Comparison of ENCODE assay signal across 8 cellular contexts in genomic region chr6:25279748-25280616, GRCh38. TPM values are rescaled to one million over a fixed set of nuclear protein-coding genes. Genes with fewer than 3 reads are reported as not detected.
DNase-seq lines count a peak whose midpoint lies in the region; ATAC-seq, FAIRE-seq and TF ChIP-seq lines count a peak whose summit lies in the region.

No MANE protein-coding gene starts in this region.

- peak overlapping the region; percentile 96 for H2AFZ ChIP-seq in endothelial cell of umbilical vein (ENCODE audit: low read depth, low read length)

- CTCF ChIA-PET in GM10248 (lab: Yijun Ruan, JAX), result interaction anchor here (0.6 to 4.9 kb wide), 25 partner anchors 12 to 325 kb away, joined by 3 to 106 read pairs (median 4); no protein-coding TSS in a partner anchor
- CTCF ChIA-PET in endothelial cell of umbilical vein (lab: Charles Lee), result interaction anchor here (0.7 to 6.4 kb wide), 14 partner anchors 8 to 438 kb away, joined by 3 to 161 read pairs (median 10); no protein-coding TSS in a partner anchor
- CTCF ChIA-PET in naive thymus-derived CD4-positive, alpha-beta T cell (lab: Charles Lee), result interaction anchor here (0.6 to 3.3 kb wide), 18 partner anchors 8 to 277 kb away, joined by 3 to 77 read pairs (median 5); no protein-coding TSS in a partner anchor

- peaks cover 19 to 64% (median 41%) of the 10 kb centered on the region in 7 donors for H3K4me1 Mint-ChIP-seq in naive thymus-derived CD4-positive, alpha-beta T cell

- no peaks in the 10 kb centered on the region for H4K20me1 ChIP-seq in endothelial cell of umbilical vein (replicated peaks; ENCODE audit: control insufficient read depth, extremely low read depth, insufficient read depth, low read length)

- peaks cover 0 to 3% (median 0%) of the 10 kb centered on the region in 5 donors for H3K36me3 Mint-ChIP-seq in naive thymus-derived CD4-positive, alpha-beta T cell

- H3K4me1 ChIP-seq in endothelial cell of umbilical vein (ENCODE audit: control insufficient read depth, extremely low read depth, insufficient read depth, low read length), result peaks cover 10% of the 10 kb centered on the region
- peaks cover 14 to 15% of the 10 kb centered on the region in 2 donors for H3K4me1 ChIP-seq in naive thymus-derived CD4-positive, alpha-beta T cell (ENCODE audit: control insufficient read depth in 2 of 2, insufficient read depth in 2 of 2, low read length in 2 of 2)
- H3K4me1 ChIP-seq in vagina, result peaks cover 17% of the 10 kb centered on the region

- peak overlapping the region; percentile 24 to 93 (median 90) for H3K27ac Mint-ChIP-seq in naive thymus-derived CD4-positive, alpha-beta T cell

- H3K27me3 Mint-ChIP-seq in naive thymus-derived CD4-positive, alpha-beta T cell, result peaks cover 0 to 15% (median 0%) of the 10 kb centered on the region in 5 donors

- TF ChIP-seq CTCF in GM10248 (IDR thresholded peaks at IDR 0.05; ENCODE audit: control extremely low read depth, extremely low read depth, low read depth, missing control alignments) (no peak), HL-60 (IDR thresholded peaks at IDR 0.05; ENCODE audit: insufficient read depth, low read length) (no peak), endothelial cell of umbilical vein (IDR thresholded peaks at IDR 0.05; ENCODE audit: extremely low read depth in 1 of 2, insufficient read depth in 1 of 2, low read depth in 1 of 2, low read length in 2 of 2) (no peak), vagina (IDR thresholded peaks at IDR 0.05) (no peak)

- no peaks in the 10 kb centered on the region for H3K9me3 Mint-ChIP-seq in naive thymus-derived CD4-positive, alpha-beta T cell

- H3K9me3 ChIP-seq in endothelial cell of umbilical vein (replicated peaks; ENCODE audit: control insufficient read depth, insufficient read depth, low read length) (no peaks in the 10 kb centered on the region), vagina (no peaks in the 10 kb centered on the region)
- H3K9me3 ChIP-seq in naive thymus-derived CD4-positive, alpha-beta T cell (ENCODE audit: control insufficient read depth in 2 of 3, low read length in 3 of 3), result no peaks in the 10 kb centered on the region

- DNase-seq in GM10248 (ENCODE audit: extremely low spot score) (peak; percentile 49), HL-60 (ENCODE audit: low read depth in 1 of 2, low spot score in 1 of 2) (no peak), endothelial cell of umbilical vein (ENCODE audit: low read depth, low spot score) (no peak), vagina (ENCODE audit: extremely low spot score in 2 of 2) (no peak), SKM-1 treated with dmso at 0.1 percent for 144 hours (lab: John Stamatoyannopoulos, UW; ENCODE audit: unreplicated experiment) (no peak)
- peak; percentile 10 for DNase-seq in activated CD4-positive, alpha-beta T cell treated with anti-CD3 and anti-CD28 coated beads, Interleukin-2, amount 50 U/mL, for 1 hour
- peak in 3 of 9 donors; percentile 8 to 34 (median 31) for DNase-seq in naive thymus-derived CD4-positive, alpha-beta T cell

- H3K27ac ChIP-seq in HL-60 (replicated peaks), result no peak overlapping the region
- H3K27ac ChIP-seq in endothelial cell of umbilical vein (ENCODE audit: insufficient read depth, low read depth, low read length), result no peak overlapping the region
- peak overlapping the region; percentile 77 for H3K27ac ChIP-seq in naive thymus-derived CD4-positive, alpha-beta T cell (ENCODE audit: low read depth, low read length)
- peak overlapping the region; percentile 73 for H3K27ac ChIP-seq in vagina

- intact Hi-C loops in endothelial cell of umbilical vein (cut with micrococcal nuclease), result loop anchor here (1.0 to 10.0 kb wide), 5 partner anchors 63 to 435 kb away; no protein-coding TSS in a partner anchor
- intact Hi-C loops in naive thymus-derived CD4-positive, alpha-beta T cell (cut with micrococcal nuclease), result loop anchor here (1.0 to 5.0 kb wide), 9 partner anchors 15 to 682 kb away; partner anchors contain the start of gene TRIM38 (in 1 of the 2)
- intact Hi-C loops in vagina (cut with DNase I), result loop anchor here (2.0 kb wide), 1 partner anchor 211 kb away; no protein-coding TSS in a partner anchor

- H3K4me3 Mint-ChIP-seq in naive thymus-derived CD4-positive, alpha-beta T cell, result peak overlapping the region; percentile 88 to 98 (median 93)

- H3K4me3 ChIP-seq in HL-60 (replicated peaks; ENCODE audit: insufficient read depth, low read length), result peak overlapping the region; percentile 62; the same call in 1 of the 2 replicates
- peak overlapping the region; percentile 74 to 90 (median 87) for H3K4me3 ChIP-seq in endothelial cell of umbilical vein (replicated peaks in 1 of 3; ENCODE audit: insufficient read depth in 1 of 3, low read depth in 1 of 3, low read length in 3 of 3)
- H3K4me3 ChIP-seq in naive thymus-derived CD4-positive, alpha-beta T cell (ENCODE audit: low read length), result peak overlapping the region; percentile 64
- H3K4me3 ChIP-seq in vagina, result peak overlapping the region; percentile 73 to 74

- H3K27me3 ChIP-seq in HL-60 (ENCODE audit: insufficient read depth, poor library complexity, severe bottlenecking), result peaks cover 17% of the 10 kb centered on the region
- no peaks in the 10 kb centered on the region for H3K27me3 ChIP-seq in endothelial cell of umbilical vein (ENCODE audit: control insufficient read depth in 2 of 2, insufficient read depth in 2 of 2, low read length in 2 of 2)
- H3K27me3 ChIP-seq in naive thymus-derived CD4-positive, alpha-beta T cell (ENCODE audit: control insufficient read depth in 2 of 2, insufficient read depth in 2 of 2, low read length in 2 of 2), result no peaks in the 10 kb centered on the region
- H3K27me3 ChIP-seq in vagina, result no peaks in the 10 kb centered on the region

- H3K4me2 ChIP-seq in endothelial cell of umbilical vein (ENCODE audit: insufficient read depth, low read length), result peak overlapping the region; percentile 72

- no peak for FAIRE-seq in endothelial cell of umbilical vein (lab: Jason Lieb, UNC)

- H3K36me3 ChIP-seq in endothelial cell of umbilical vein (ENCODE audit: control insufficient read depth in 2 of 2, extremely low read depth in 1 of 2, insufficient read depth in 2 of 2, low read length in 2 of 2) (no peaks in the 10 kb centered on the region), vagina (no peaks in the 10 kb centered on the region)
- H3K36me3 ChIP-seq in naive thymus-derived CD4-positive, alpha-beta T cell (ENCODE audit: control insufficient read depth in 2 of 3, insufficient read depth in 3 of 3, low read length in 3 of 3), result peaks cover 0 to 4% (median 0%) of the 10 kb centered on the region in 3 experiments

- H3K79me2 ChIP-seq in endothelial cell of umbilical vein (ENCODE audit: control insufficient read depth, insufficient read depth, low read length), result no peaks in the 10 kb centered on the region

- dilution Hi-C loops in endothelial cell of umbilical vein (cut with MboI; ENCODE audit: extremely low pct_ligation_motif_present, low sequenced_read_pairs), result no loop called here

- POLR2A ChIA-PET in GM10248 (lab: Yijun Ruan, JAX), result no interaction called here
- POLR2A ChIA-PET in endothelial cell of umbilical vein (lab: Charles Lee), result interaction anchor here (0.7 kb wide), 1 partner anchor 63 kb away, joined by 3 read pairs; no protein-coding TSS in a partner anchor
- POLR2A ChIA-PET in naive thymus-derived CD4-positive, alpha-beta T cell (lab: Charles Lee), result interaction anchor here (0.6 to 3.1 kb wide), 13 partner anchors 7 to 210 kb away, joined by 3 to 22 read pairs (median 3); no protein-coding TSS in a partner anchor

- TF ChIP-seq POLR2A in endothelial cell of umbilical vein (IDR thresholded peaks at IDR 0.05; ENCODE audit: low read depth, low read length), result no peak
- no peak for TF ChIP-seq POLR2A in vagina (IDR thresholded peaks at IDR 0.05)

- ATAC-seq in naive thymus-derived CD4-positive, alpha-beta T cell, result peak; percentile 5
- no peak for ATAC-seq in HG03571 (IDR thresholded peaks at IDR 0.05; ENCODE audit: unreplicated experiment)

- BruUV-seq in endothelial cell of umbilical vein (replicated peaks; lab: Mats Ljungman, UMichigan), result no TSS peak

- peak overlapping the region; percentile 78 for H3K9ac ChIP-seq in endothelial cell of umbilical vein (replicated peaks; ENCODE audit: extremely low read depth, insufficient read depth, low read length)

- no peaks in the 10 kb centered on the region for H3K9me1 ChIP-seq in endothelial cell of umbilical vein (replicated peaks; ENCODE audit: control insufficient read depth, extremely low read depth, insufficient read depth, low read length)

TF ChIP-seq in endothelial cell of umbilical vein, 7 proteins besides CTCF, POLR2A, EP300 and RAD21:
- TF ChIP-seq EZH2 (IDR thresholded peaks at IDR 0.05; ENCODE audit: borderline replicate concordance, low read depth, low read length, severe bottlenecking) (no peak), GATA2 (IDR thresholded peaks at IDR 0.05; ENCODE audit: insufficient read depth, insufficient read length, low read depth, low read length) (no peak), FOS (IDR thresholded peaks at IDR 0.05; ENCODE audit: borderline replicate concordance, insufficient read depth, low read length) (no peak), JUN (IDR thresholded peaks at IDR 0.05; ENCODE audit: borderline replicate concordance, insufficient read depth, insufficient read length, low read depth) (no peak), POLR2AphosphoS5 (IDR thresholded peaks at IDR 0.05; ENCODE audit: insufficient read depth, low read depth, low read length) (no peak), MYC (IDR thresholded peaks at IDR 0.05; ENCODE audit: low read depth, low read length) (no peak)
- TF ChIP-seq, protein P1, sequence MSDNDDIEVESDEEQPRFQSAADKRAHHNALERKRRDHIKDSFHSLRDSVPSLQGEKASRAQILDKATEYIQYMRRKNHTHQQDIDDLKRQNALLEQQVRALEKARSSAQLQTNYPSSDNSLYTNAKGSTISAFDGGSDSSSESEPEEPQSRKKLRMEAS (IDR thresholded peaks at IDR 0.05; ENCODE audit: insufficient read depth, insufficient read length), result no peak

RNA-seq across cellular contexts. Expression of gene CARMIL1, which starts 0.8 kb away (rescaled TPM):
- total RNA-seq in endothelial cell of umbilical vein, result 8.7 and 8.8 TPM in 2 replicates
- 1.3 and 1.6 TPM in 2 replicates for polyA plus RNA-seq in endothelial cell of umbilical vein
- 1.2 and 1.3 TPM in 2 replicates for polyA plus RNA-seq in endothelial cell of umbilical vein (2011; cell fraction: cytosol; rRNA removed)
- 2.1 and 2.4 TPM in 2 replicates for polyA plus RNA-seq in endothelial cell of umbilical vein (2011; cell fraction: nucleus; rRNA removed)
- 0.14 and 0.25 TPM in 2 replicates for polyA plus RNA-seq in endothelial cell of umbilical vein (2012)
- 3.4 and 4.9 TPM in 2 replicates for polyA minus RNA-seq in endothelial cell of umbilical vein
- polyA minus RNA-seq in endothelial cell of umbilical vein (2011; cell fraction: cytosol; rRNA and poly(A)+ RNA removed), result 13.3 TPM
- 4.6 and 5.1 TPM in 2 replicates for polyA minus RNA-seq in endothelial cell of umbilical vein (2011; cell fraction: nucleus; rRNA and poly(A)+ RNA removed)
- total RNA-seq in naive thymus-derived CD4-positive, alpha-beta T cell, result 10 to 100 TPM in 3 of 5 experiments, 1 to 10 TPM in 2; 3.3 to 12.8 (median 10.4) TPM
- polyA plus RNA-seq in naive thymus-derived CD4-positive, alpha-beta T cell, result 1 to 10 TPM; 2.2 to 3.4 TPM
- 19.6 TPM for total RNA-seq in vagina

Comparison
In these comparisons a context has a peak if more than half of its experiments do, and no peak if none do; other contexts are left out.
1. DNase-seq: peak in GM10248 (single experiment) and activated CD4-positive, alpha-beta T cell treated with anti-CD3 and anti-CD28 coated beads, Interleukin-2, amount 50 U/mL, for 1 hour (single experiment); none in HL-60 (0 of 2), endothelial cell of umbilical vein (single experiment), vagina (0 of 2) and SKM-1 treated with dmso at 0.1 percent for 144 hours (single experiment).
2. H3K27ac ChIP-seq: peak in naive thymus-derived CD4-positive, alpha-beta T cell (single experiment) and vagina (single experiment); none in HL-60 (single experiment) and endothelial cell of umbilical vein (single experiment).
3. Peak in every context shown above with its lines, with median percentiles within 50 percentile points of each other: H3K4me3 ChIP-seq.